Comparison of ENCODE assay signal across 27 cellular contexts in the genomic region with DNA sequence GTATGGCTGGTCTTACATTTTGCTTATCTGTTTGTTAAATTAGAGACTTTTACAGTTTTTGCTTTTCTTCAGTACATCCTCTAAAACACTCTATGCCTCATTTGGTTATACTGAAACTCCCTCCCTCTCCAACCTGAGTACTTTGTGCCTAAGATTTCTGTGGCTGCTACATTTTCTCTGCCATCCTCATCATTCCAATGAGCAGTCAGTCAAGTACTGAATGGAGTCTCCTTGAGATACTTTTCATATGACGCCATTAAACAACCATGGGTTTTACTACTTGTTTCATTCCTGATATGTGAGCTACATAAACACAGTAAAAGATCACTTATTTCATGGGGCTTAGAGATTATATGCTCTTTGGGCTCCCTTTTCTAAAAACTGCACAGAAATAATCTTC.
"Had no signal": no experiment of that assay in that cellular context is flagged by ENCODE, and none has a peak within 500 bp of the region (broad histone marks: within the 10 kb centered on the region; RNA-seq: fewer than 3 reads in every experiment).

No MANE protein-coding gene starts in this region.

- DNase-seq: activated CD4-positive, alpha-beta T cell treated with anti-CD3 and anti-CD28 coated beads for 1 hour; activated CD4-positive, alpha-beta T cell treated with anti-CD3 and anti-CD28 coated beads for 4 hours; activated CD4-positive, alpha-beta T cell treated with anti-CD3 and anti-CD28 coated beads, Interleukin-2, amount 10 ng/mL, durations not matched to agents 7 days and 5 days; activated CD4-positive, alpha-beta T cell treated with anti-CD3 and anti-CD28 coated beads, Interleukin-2, amount 50 U/mL, for 4 hours; activated CD8-positive, alpha-beta memory T cell treated with anti-CD3 and anti-CD28 coated beads for 24 hours; activated CD8-positive, alpha-beta T cell treated with anti-CD3 and anti-CD28 coated beads for 36 hours; activated gamma-delta T cell treated with Interleukin-2 at 50 U/mL for 16 hours; activated naive CD4-positive, alpha-beta T cell treated with anti-CD3 and anti-CD28 coated beads, Interleukin-2, amount 50 U/mL, for 16 hours; activated naive CD4-positive, alpha-beta T cell treated with Interleukin-2 at 50 U/mL for 16 hours; activated T-cell treated with anti-CD3 and anti-CD28 coated beads, Interleukin-2, amount 50 U/mL, for 1 hour; activated T-cell treated with anti-CD3 and anti-CD28 coated beads, Interleukin-2, amount 50 U/mL, for 48 hours; amniotic stem cell; anterior cingulate cortex; brain microvascular endothelial cell; dorsolateral prefrontal cortex; effector memory CD4-positive, alpha-beta T cell; endodermal cell; foreskin fibroblast; head of caudate nucleus; T-helper 2 cell had no signal

- H3K4me3 ChIP-seq: coronary artery, dorsolateral prefrontal cortex had no signal

- H3K4me1 Mint-ChIP-seq: activated CD4-positive, alpha-beta T cell treated with anti-CD3 and anti-CD28 coated beads, Interleukin-2, amount 10 ng/mL, durations not matched to agents 7 days and 5 days; endodermal cell had no signal

- H3K4me3 Mint-ChIP-seq: activated CD4-positive, alpha-beta T cell treated with anti-CD3 and anti-CD28 coated beads, Interleukin-2, amount 10 ng/mL, durations not matched to agents 7 days and 5 days; activated CD8-positive, alpha-beta T cell treated with anti-CD3 and anti-CD28 coated beads for 36 hours; activated naive CD8-positive, alpha-beta T cell; central memory CD8-positive, alpha-beta T cell; dendritic cell treated with granulocyte-macrophage colony-stimulating factor and Interleukin-4, amounts not matched to agents 40 ng/mL and 50 ng/mL, for 4 days; endodermal cell; WTC11 had no signal

- ATAC-seq: activated CD8-positive, alpha-beta T cell treated with anti-CD3 and anti-CD28 coated beads for 36 hours; esophagus mucosa; WTC11 had no signal

- H3K36me3 Mint-ChIP-seq: WTC11 had no signal

- H3K36me3 ChIP-seq: brain microvascular endothelial cell had no signal

- H3K27ac Mint-ChIP-seq: activated CD4-positive, alpha-beta T cell treated with anti-CD3 and anti-CD28 coated beads, Interleukin-2, amount 10 ng/mL, durations not matched to agents 7 days and 5 days; activated CD8-positive, alpha-beta T cell treated with anti-CD3 and anti-CD28 coated beads for 36 hours; activated naive CD8-positive, alpha-beta T cell; dendritic cell treated with granulocyte-macrophage colony-stimulating factor and Interleukin-4, amounts not matched to agents 40 ng/mL and 50 ng/mL, for 4 days; endodermal cell; WTC11 had no signal

- H3K27me3 Mint-ChIP-seq: activated CD4-positive, alpha-beta T cell treated with anti-CD3 and anti-CD28 coated beads, Interleukin-2, amount 10 ng/mL, durations not matched to agents 7 days and 5 days; activated CD8-positive, alpha-beta T cell treated with anti-CD3 and anti-CD28 coated beads for 36 hours; activated naive CD8-positive, alpha-beta T cell; central memory CD8-positive, alpha-beta T cell; dendritic cell treated with granulocyte-macrophage colony-stimulating factor and Interleukin-4, amounts not matched to agents 40 ng/mL and 50 ng/mL, for 4 days had no signal

- H3K27me3 ChIP-seq: brain microvascular endothelial cell, dorsolateral prefrontal cortex had no signal

- H3K27ac ChIP-seq: brain microvascular endothelial cell, coronary artery, dorsolateral prefrontal cortex, VCaP had no signal

- H3K9me3 Mint-ChIP-seq: activated CD4-positive, alpha-beta T cell treated with anti-CD3 and anti-CD28 coated beads, Interleukin-2, amount 10 ng/mL, durations not matched to agents 7 days and 5 days; activated CD8-positive, alpha-beta T cell treated with anti-CD3 and anti-CD28 coated beads for 36 hours; central memory CD8-positive, alpha-beta T cell; dendritic cell treated with granulocyte-macrophage colony-stimulating factor and Interleukin-4, amounts not matched to agents 40 ng/mL and 50 ng/mL, for 4 days; endodermal cell; WTC11 had no signal
